11 cellular contexts compared by ENCODE assay signal in the genomic region with DNA sequence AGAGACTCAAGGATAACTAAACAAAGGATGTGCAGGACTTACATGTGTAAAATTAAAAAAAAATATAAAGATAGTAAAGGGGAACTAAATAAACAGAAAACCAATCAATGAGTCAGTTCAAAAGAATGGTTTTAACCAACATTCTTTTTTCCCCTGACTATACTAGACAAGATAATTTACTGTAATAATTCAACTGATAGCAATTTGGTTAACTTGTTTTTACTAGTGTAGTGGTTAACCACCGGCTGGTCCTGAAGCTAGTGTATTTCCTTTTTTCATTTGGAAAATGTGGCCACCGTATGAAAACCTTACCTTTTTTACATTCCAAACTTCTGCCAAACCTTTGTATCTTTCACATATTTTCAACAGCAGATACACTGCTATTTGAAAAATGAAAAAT.
A peak's percentile ranks its signal among the peaks of the same experiment; 100 is the strongest.
DNase-seq lines count a peak whose midpoint lies in the region; ATAC-seq, FAIRE-seq and TF ChIP-seq lines count a peak whose summit lies in the region.
"Had no signal": no experiment of that assay in that cellular context is flagged by ENCODE, and none has a peak within 500 bp of the region (broad histone marks: within the 10 kb centered on the region; RNA-seq: fewer than 3 reads in every experiment).

No MANE protein-coding gene starts in this region.

- 65 to 73% methylated on average over 2 of the region's 2 CpGs for WGBS in lower leg skin, 2 donors
- WGBS in SK-N-SH (ENCODE audit: low lambda C conversion rate) = 34% methylated on average over 2 of the region's 2 CpGs

- H3K4me3 ChIP-seq in keratinocyte (ENCODE audit: control insufficient read depth in 2 of 3, extremely low read depth in 1 of 3, insufficient read depth in 2 of 3, low read depth in 1 of 3, low read length in 3 of 3) (peak overlapping the region in 1 of 3 experiments; percentile 18), lower leg skin (ENCODE audit: low read depth, poor library complexity, severe bottlenecking) (no peak overlapping the region), SK-N-SH (ENCODE audit: low read depth in 2 of 2, low read length in 1 of 2) (no peak overlapping the region), upper lobe of right lung (no peak overlapping the region)
- H3K4me3 ChIP-seq: SJSA1 had no signal

- POLR2A ChIA-PET in SK-N-SH (lab: Yijun Ruan, JAX) = no interaction called here

- TF ChIP-seq RAD21 in SK-N-SH (IDR thresholded peaks at IDR 0.05; ENCODE audit: low read length) = no peak

- H3K4me2 ChIP-seq in keratinocyte (ENCODE audit: control insufficient read depth, extremely low read depth, insufficient read depth, low read depth, low read length) = peak overlapping the region; percentile 20
- H3K4me2 ChIP-seq in SK-N-SH = no peak overlapping the region

- no peak for TF ChIP-seq EP300 in SK-N-SH (IDR thresholded peaks at IDR 0.05; ENCODE audit: borderline replicate concordance in 1 of 2, low read depth in 1 of 2, low read length in 1 of 2)

- H3K9ac ChIP-seq in keratinocyte (ENCODE audit: control insufficient read depth, extremely low read depth, insufficient read depth, low read length) (no peak overlapping the region), SK-N-SH (no peak overlapping the region)

- intact Hi-C loops in lower leg skin (cut with DNase I; ENCODE audit: low total_unique reads) = no loop called here
- intact Hi-C loops in upper lobe of right lung (cut with DNase I) = no loop called here

- CTCF ChIA-PET in SK-N-SH (lab: Yijun Ruan, JAX) = no interaction called here

- H3K79me2 ChIP-seq in keratinocyte (ENCODE audit: control insufficient read depth, insufficient read depth, low read length) (no peaks in the 10 kb centered on the region), SK-N-SH (ENCODE audit: insufficient read depth) (no peaks in the 10 kb centered on the region)

- no peaks in the 10 kb centered on the region for H4K20me1 ChIP-seq in keratinocyte (ENCODE audit: control insufficient read depth, extremely low read depth, insufficient read depth, low read length)
- H4K20me1 ChIP-seq in SK-N-SH (ENCODE audit: insufficient read depth) = no peaks in the 10 kb centered on the region

- FAIRE-seq in keratinocyte (lab: Jason Lieb, UNC) = no peak

- ATAC-seq in HG02763 (IDR thresholded peaks at IDR 0.05; ENCODE audit: unreplicated experiment) (peak; percentile 48), upper lobe of right lung (no peak)

- H2AFZ ChIP-seq in keratinocyte (ENCODE audit: control insufficient read depth, low read length) (no peak overlapping the region), SK-N-SH (ENCODE audit: low read depth) (no peak overlapping the region)

- H3K9me1 ChIP-seq in keratinocyte (ENCODE audit: control insufficient read depth, extremely low read depth, insufficient read depth, low read length) = no peaks in the 10 kb centered on the region

- H3K9me3 ChIP-seq in keratinocyte (ENCODE audit: control insufficient read depth, low read depth, low read length) (no peaks in the 10 kb centered on the region), SK-N-SH (no peaks in the 10 kb centered on the region), upper lobe of right lung (no peaks in the 10 kb centered on the region)
- H3K9me3 ChIP-seq: SJSA1 had no signal

- H3K9me2 ChIP-seq in SK-N-SH = no peaks in the 10 kb centered on the region

- H3F3A ChIP-seq in SK-N-SH (replicated peaks; ENCODE audit: insufficient read depth) = peaks cover 16% of the 10 kb centered on the region

- H3K27me3 ChIP-seq in keratinocyte (ENCODE audit: control insufficient read depth, extremely low read depth, insufficient read depth, low read length) (no peaks in the 10 kb centered on the region), SK-N-SH (ENCODE audit: insufficient read depth) (0 out of 2 replicates have a peak, but pooled peaks cover 3% of the 10 kb centered on the region), upper lobe of right lung (no peaks in the 10 kb centered on the region)
- H3K27me3 ChIP-seq: SJSA1 had no signal

- no peak overlapping the region for H3K27ac ChIP-seq in keratinocyte (ENCODE audit: control insufficient read depth, insufficient read depth, low read length)
- no peak overlapping the region for H3K27ac ChIP-seq in SK-N-SH (ENCODE audit: low read depth in 2 of 2, low read length in 1 of 2)
- no peak overlapping the region for H3K27ac ChIP-seq in upper lobe of right lung
- H3K27ac ChIP-seq: SJSA1 had no signal

- DNase-seq in GM03348 (ENCODE audit: low spot score) (peak; percentile 44), RPMI7951 (ENCODE audit: low read depth) (peak; percentile 76), keratinocyte (ENCODE audit: low read depth, low spot score) (no peak), lower leg skin (ENCODE audit: low spot score in 2 of 2) (no peak), SK-N-SH (no peak), upper lobe of right lung (no peak), SW 1271 (lab: John Stamatoyannopoulos, UW) (no peak)
- DNase-seq: left cardiac atrium, NCI-H774 had no signal

- no peak for TF ChIP-seq POLR2A in lower leg skin (IDR thresholded peaks at IDR 0.05)

- H3K4me1 ChIP-seq in keratinocyte (ENCODE audit: control insufficient read depth, extremely low read depth, insufficient read depth, low read length) (peaks cover 25% of the 10 kb centered on the region), SK-N-SH (ENCODE audit: control insufficient read depth in 1 of 2, insufficient read depth in 2 of 2, low read depth in 1 of 2, low read length in 1 of 2) (peaks cover 0 to 19% of the 10 kb centered on the region in 2 experiments; a peak in 1 of 4 replicates), upper lobe of right lung (no peaks in the 10 kb centered on the region)

- dilution Hi-C loops in keratinocyte (cut with MboI; ENCODE audit: extremely low pct_ligation_motif_present, low sequenced_read_pairs) = no loop called here

- TF ChIP-seq CTCF in keratinocyte (optimal IDR thresholded peaks at IDR 0.05 in 1 of 3, IDR thresholded peaks at IDR 0.05 in 1 of 3, conservative IDR thresholded peaks at IDR 0.05 in 1 of 3; ENCODE audit: extremely low read depth in 1 of 3, insufficient read depth in 2 of 3, low read length in 3 of 3) (no peak), lower leg skin (IDR thresholded peaks at IDR 0.05) (no peak), SK-N-SH (IDR thresholded peaks at IDR 0.05) (no peak), upper lobe of right lung (IDR thresholded peaks at IDR 0.05) (no peak)

- H3K36me3 ChIP-seq in keratinocyte (ENCODE audit: control insufficient read depth in 2 of 2, extremely low read depth in 1 of 2, insufficient read depth in 2 of 2, low read length in 2 of 2) = no peaks in the 10 kb centered on the region
- H3K36me3 ChIP-seq in SK-N-SH (replicated peaks in 1 of 2; ENCODE audit: control insufficient read depth in 1 of 2, insufficient read depth in 2 of 2, low read length in 1 of 2) = no peaks in the 10 kb centered on the region
- H3K36me3 ChIP-seq in upper lobe of right lung = no peaks in the 10 kb centered on the region
- H3K36me3 ChIP-seq: SJSA1 had no signal

TF ChIP-seq in SK-N-SH, 30 proteins besides CTCF, POLR2A, EP300 and RAD21:
- no peak for TF ChIP-seq TEAD4 (IDR thresholded peaks at IDR 0.05; ENCODE audit: borderline replicate concordance, insufficient read depth)
- TF ChIP-seq, protein P1, sequence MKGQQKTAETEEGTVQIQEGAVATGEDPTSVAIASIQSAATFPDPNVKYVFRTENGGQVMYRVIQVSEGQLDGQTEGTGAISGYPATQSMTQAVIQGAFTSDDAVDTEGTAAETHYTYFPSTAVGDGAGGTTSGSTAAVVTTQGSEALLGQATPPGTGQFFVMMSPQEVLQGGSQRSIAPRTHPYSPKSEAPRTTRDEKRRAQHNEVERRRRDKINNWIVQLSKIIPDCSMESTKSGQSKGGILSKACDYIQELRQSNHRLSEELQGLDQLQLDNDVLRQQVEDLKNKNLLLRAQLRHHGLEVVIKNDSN (IDR thresholded peaks at IDR 0.05; ENCODE audit: borderline replicate concordance, low read depth) = no peak
- no peak for TF ChIP-seq RFX5 (IDR thresholded peaks at IDR 0.05; ENCODE audit: low read length)
- no peak for TF ChIP-seq POLR2AphosphoS5 (IDR thresholded peaks at IDR 0.05; ENCODE audit: low read depth, low read length)

Comparison
In these comparisons a context has a peak if more than half of its experiments do, and no peak if none do; other contexts are left out.
1. DNase-seq: peak in GM03348 (single experiment) and RPMI7951 (single experiment); none in keratinocyte (single experiment), lower leg skin (0 of 2), SK-N-SH (single experiment), upper lobe of right lung (single experiment) and SW 1271 (0 of 2).